15 cellular contexts compared by ENCODE assay signal in the genomic region with DNA sequence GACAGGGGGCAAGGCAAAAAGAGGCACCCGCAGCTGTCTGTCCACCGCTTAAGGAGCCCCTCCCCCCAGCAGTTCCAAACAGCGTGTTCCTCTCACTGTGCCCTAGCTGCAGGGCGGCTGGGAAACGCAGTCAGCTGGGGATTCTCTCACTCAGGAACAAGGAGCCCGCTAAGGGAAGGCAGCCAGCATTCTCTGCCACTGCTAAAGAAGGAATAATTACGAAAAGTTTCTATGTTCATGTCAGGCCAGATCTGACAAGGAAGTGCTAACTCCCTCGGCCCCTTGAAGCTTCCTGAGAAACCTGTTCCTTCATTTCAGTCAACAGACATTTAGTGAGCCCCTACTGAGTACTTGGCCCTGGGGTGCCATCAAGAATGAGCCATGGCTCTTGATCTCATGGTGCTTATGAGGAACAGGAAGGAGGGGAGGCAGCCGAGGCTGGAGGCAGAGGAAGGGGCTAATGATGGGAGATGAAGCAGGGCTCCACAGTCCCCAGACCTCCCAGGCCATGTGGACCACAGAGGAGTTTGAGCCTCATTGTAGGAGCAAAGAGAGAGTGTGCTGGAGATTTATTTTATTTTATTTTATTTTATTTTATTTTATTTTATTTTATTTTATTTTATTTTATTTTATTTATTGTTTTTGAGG.
DNase-seq lines count a peak whose midpoint lies in the region; ATAC-seq and TF ChIP-seq lines count a peak whose summit lies in the region.
"Had no signal": no experiment of that assay in that cellular context is flagged by ENCODE, and none has a peak within 500 bp of the region (broad histone marks: within the 10 kb centered on the region; RNA-seq: fewer than 3 reads in every experiment).

No MANE protein-coding gene starts in this region.

- peak; percentile 49 for DNase-seq in LHCN-M2 (ENCODE audit: low read depth)
- no peak for DNase-seq in chondrocyte (ENCODE audit: low spot score)
- DNase-seq in mesothelial cell of epicardium (ENCODE audit: low spot score in 2 of 2, unreplicated experiment in 2 of 2): peak in 1 of 2 experiments; percentile 49
- DNase-seq in superior temporal gyrus (ENCODE audit: extremely low spot score): peak; percentile 31
- no peak for DNase-seq in SKM-1 treated with dmso at 0.1 percent for 144 hours (lab: John Stamatoyannopoulos, UW; ENCODE audit: unreplicated experiment)
- DNase-seq: activated CD8-positive, alpha-beta T cell treated with anti-CD3 and anti-CD28 coated beads for 36 hours; activated effector memory CD4-positive, alpha-beta T cell treated with Interleukin-2 at 50 U/mL for 16 hours; brain microvascular endothelial cell; CD4-positive, CD25-positive, alpha-beta regulatory T cell; NCI-H2029; stimulated activated CD4-positive, alpha-beta T cell treated with anti-CD3 and anti-CD28 coated beads, Interleukin-1b, Interleukin-23, amount 100 ng/mL, for 48 hours had no signal

- TF ChIP-seq CTCF in chondrocyte (IDR thresholded peaks at IDR 0.05) (no peak), mesothelial cell of epicardium (IDR thresholded peaks at IDR 0.05; ENCODE audit: unreplicated experiment) (no peak)

- peaks cover 65% of the 10 kb centered on the region for H3K4me1 Mint-ChIP-seq in chondrocyte (ENCODE audit: low read depth)
- H3K4me1 Mint-ChIP-seq in mesothelial cell of epicardium: peaks cover 41% of the 10 kb centered on the region
- H3K4me1 Mint-ChIP-seq: CD4-positive, CD25-positive, alpha-beta regulatory T cell had no signal

- H3K9me3 Mint-ChIP-seq in chondrocyte (ENCODE audit: low read depth) (no peaks in the 10 kb centered on the region), mesothelial cell of epicardium (no peaks in the 10 kb centered on the region)
- H3K9me3 Mint-ChIP-seq: activated CD8-positive, alpha-beta T cell treated with anti-CD3 and anti-CD28 coated beads for 36 hours had no signal

- H3K36me3 Mint-ChIP-seq in chondrocyte (ENCODE audit: low read depth) (no peaks in the 10 kb centered on the region), mesothelial cell of epicardium (no peaks in the 10 kb centered on the region)
- H3K36me3 Mint-ChIP-seq: CD4-positive, CD25-positive, alpha-beta regulatory T cell had no signal

- ATAC-seq in HG03342 (IDR thresholded peaks at IDR 0.05; ENCODE audit: unreplicated experiment): no peak
- ATAC-seq in GM21360 (IDR thresholded peaks at IDR 0.05; ENCODE audit: unreplicated experiment): no peak
- ATAC-seq: activated CD8-positive, alpha-beta T cell treated with anti-CD3 and anti-CD28 coated beads for 36 hours; GM12878; Right ventricle myocardium inferior had no signal

- H3K27me3 Mint-ChIP-seq in chondrocyte (ENCODE audit: low read depth) (no peaks in the 10 kb centered on the region), mesothelial cell of epicardium (ENCODE audit: low read depth) (no peaks in the 10 kb centered on the region)
- H3K27me3 Mint-ChIP-seq: CD4-positive, CD25-positive, alpha-beta regulatory T cell had no signal

- H3K4me3 Mint-ChIP-seq in chondrocyte (ENCODE audit: unreplicated experiment) (no peak overlapping the region), mesothelial cell of epicardium (no peak overlapping the region)
- H3K4me3 Mint-ChIP-seq: activated CD8-positive, alpha-beta T cell treated with anti-CD3 and anti-CD28 coated beads for 36 hours; CD4-positive, CD25-positive, alpha-beta regulatory T cell had no signal

- H3K27ac Mint-ChIP-seq in chondrocyte (ENCODE audit: unreplicated experiment): peak overlapping the region; percentile 84
- peak overlapping the region; percentile 15 for H3K27ac Mint-ChIP-seq in mesothelial cell of epicardium
- H3K27ac Mint-ChIP-seq: activated CD8-positive, alpha-beta T cell treated with anti-CD3 and anti-CD28 coated beads for 36 hours; CD4-positive, CD25-positive, alpha-beta regulatory T cell had no signal

Comparison
In these comparisons a context has a peak if more than half of its experiments do, and no peak if none do; other contexts are left out.
1. DNase-seq: peak in LHCN-M2 (single experiment) and superior temporal gyrus (single experiment); none in chondrocyte (single experiment) and SKM-1 treated with dmso at 0.1 percent for 144 hours (single experiment).